23 cellular contexts compared by ENCODE assay signal in the genomic region with DNA sequence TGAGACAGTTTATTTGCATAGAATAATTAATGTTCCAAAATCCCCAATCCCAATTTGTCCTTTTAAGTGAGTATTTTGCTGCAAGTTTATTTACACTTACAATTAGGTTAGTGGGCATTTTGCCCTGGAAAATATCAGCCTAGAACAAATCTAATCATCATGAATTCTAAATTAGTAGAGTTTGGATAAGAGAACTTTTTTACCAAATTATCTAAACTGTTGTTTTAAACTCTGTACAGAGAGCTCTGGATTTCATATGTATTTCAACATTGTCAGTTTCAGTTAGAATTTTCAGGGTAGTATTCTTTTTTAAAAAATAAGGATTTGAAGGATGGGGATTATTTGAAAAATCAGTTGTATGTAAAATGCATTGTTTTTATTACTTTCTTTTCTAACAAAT. TPM values are rescaled to one million over a fixed set of nuclear protein-coding genes. Genes with fewer than 3 reads are reported as not detected.
DNase-seq lines count a peak whose midpoint lies in the region; ATAC-seq and TF ChIP-seq lines count a peak whose summit lies in the region.
"Had no signal": no experiment of that assay in that cellular context is flagged by ENCODE, and none has a peak within 500 bp of the region (broad histone marks: within the 10 kb centered on the region; RNA-seq: fewer than 3 reads in every experiment).

No MANE protein-coding gene starts in this region.

- POLR2A ChIA-PET in SK-N-SH (lab: Yijun Ruan, JAX): no interaction called here

- peak overlapping the region in 1 of 2 experiments; percentile 100; a peak in 2 of 4 replicates for H3K27ac ChIP-seq in SK-N-SH (ENCODE audit: low read depth in 2 of 2, low read length in 1 of 2)
- H3K27ac ChIP-seq in right lobe of liver: no peak overlapping the region
- H3K27ac ChIP-seq: A549; BLaER1 treated with 17β-estradiol and CSF1 and Interleukin-3, amounts not matched to agents 10 nM and 100 nM had no signal

- H3K9me3 ChIP-seq in SK-N-SH: no peaks in the 10 kb centered on the region
- no peaks in the 10 kb centered on the region for H3K9me3 ChIP-seq in right lobe of liver
- H3K9me3 ChIP-seq: A549, BE2C had no signal

- H3K4me1 ChIP-seq in SK-N-SH (ENCODE audit: control insufficient read depth in 1 of 2, insufficient read depth in 2 of 2, low read depth in 1 of 2, low read length in 1 of 2) (peaks cover 33 to 44% of the 10 kb centered on the region in 2 experiments), right lobe of liver (no peaks in the 10 kb centered on the region)

- H3K4me2 ChIP-seq in SK-N-SH: no peak overlapping the region
- H3K4me2 ChIP-seq: A549; BLaER1 treated with 17β-estradiol and CSF1 and Interleukin-3, amounts not matched to agents 10 nM and 100 nM; GM23338 had no signal

- peaks cover 44% of the 10 kb centered on the region for H3K4me1 Mint-ChIP-seq in chondrocyte (ENCODE audit: low read depth)
- H3K4me1 Mint-ChIP-seq in nephron: peaks cover 49% of the 10 kb centered on the region

- H3K4me3 ChIP-seq in SK-N-SH (ENCODE audit: low read depth in 2 of 2, low read length in 1 of 2): no peak overlapping the region
- H3K4me3 ChIP-seq in right lobe of liver: no peak overlapping the region
- H3K4me3 ChIP-seq: A549; BLaER1 treated with 17β-estradiol and CSF1 and Interleukin-3, amounts not matched to agents 10 nM and 100 nM; GM12878; GM23338 had no signal

- H3K9me3 Mint-ChIP-seq in chondrocyte (ENCODE audit: low read depth): no peaks in the 10 kb centered on the region
- H3K9me3 Mint-ChIP-seq in nephron: peaks cover 8% of the 10 kb centered on the region
- H3K9me3 Mint-ChIP-seq: CD14-positive monocyte; CD4-positive, alpha-beta T cell had no signal

- TF ChIP-seq EP300 in SK-N-SH (IDR thresholded peaks at IDR 0.05; ENCODE audit: borderline replicate concordance in 1 of 2, low read depth in 1 of 2, low read length in 1 of 2): peak in 1 of 2 experiments; percentile 81; a peak in 2 of 4 replicates

- peaks cover 20% of the 10 kb centered on the region for H3F3A ChIP-seq in SK-N-SH (replicated peaks; ENCODE audit: insufficient read depth)

- H2AFZ ChIP-seq in SK-N-SH (ENCODE audit: low read depth): no peak overlapping the region
- H2AFZ ChIP-seq: GM23338 had no signal

- TF ChIP-seq RAD21 in SK-N-SH (IDR thresholded peaks at IDR 0.05; ENCODE audit: low read length): no peak

- ATAC-seq in right lobe of liver: no peak
- ATAC-seq in HG02981 (IDR thresholded peaks at IDR 0.05; ENCODE audit: unreplicated experiment): no peak
- ATAC-seq: A549, GM12878, GM23338, HCT116 had no signal

- DNase-seq in SK-N-SH: no peak
- no peak for DNase-seq in chondrocyte (ENCODE audit: low spot score)
- DNase-seq in right lobe of liver: no peak
- no peak for DNase-seq in T-helper 1 cell
- DNase-seq: 8988T; ACHN; AML-193; BE2C; CD4-positive, alpha-beta T cell; CD8-positive, alpha-beta memory T cell; DMS 273 treated with DMSO at 0.1 percent for 48 hours; DMS79; EL; GDM1; H9 had no signal

- H3K79me2 ChIP-seq in SK-N-SH (ENCODE audit: insufficient read depth): no peaks in the 10 kb centered on the region

- H3K27me3 Mint-ChIP-seq in chondrocyte (ENCODE audit: low read depth) (no peaks in the 10 kb centered on the region), nephron (ENCODE audit: low read depth) (peaks cover 4% of the 10 kb centered on the region)

- H3K27ac Mint-ChIP-seq in chondrocyte (ENCODE audit: unreplicated experiment): peak overlapping the region; percentile 38
- H3K27ac Mint-ChIP-seq in nephron: peak overlapping the region in 2 of 3 experiments; percentile 98 to 99
- H3K27ac Mint-ChIP-seq: CD14-positive monocyte; CD4-positive, alpha-beta T cell; CD8-positive, alpha-beta memory T cell; GM23338 had no signal

- H3K27me3 ChIP-seq in SK-N-SH (ENCODE audit: insufficient read depth) (no peaks in the 10 kb centered on the region), right lobe of liver (no peaks in the 10 kb centered on the region)
- H3K27me3 ChIP-seq: BE2C; BLaER1 treated with 17β-estradiol and CSF1 and Interleukin-3, amounts not matched to agents 10 nM and 100 nM had no signal

- no peak overlapping the region for H3K9ac ChIP-seq in SK-N-SH
- H3K9ac ChIP-seq: BLaER1 treated with 17β-estradiol and CSF1 and Interleukin-3, amounts not matched to agents 10 nM and 100 nM had no signal

- TF ChIP-seq CTCF in SK-N-SH (IDR thresholded peaks at IDR 0.05) (no peak), chondrocyte (IDR thresholded peaks at IDR 0.05) (no peak), nephron (IDR thresholded peaks at IDR 0.05; ENCODE audit: unreplicated experiment in 3 of 3) (no peak), right lobe of liver (IDR thresholded peaks at IDR 0.05) (no peak)

- intact Hi-C loops in right lobe of liver (cut with DNase I): no loop called here

- CTCF ChIA-PET in SK-N-SH (lab: Yijun Ruan, JAX): interaction anchor here (1.0 to 1.3 kb wide), 3 partner anchors 12 to 67 kb away, joined by 4 to 6 read pairs (median 4); no protein-coding TSS in a partner anchor

- no peaks in the 10 kb centered on the region for H3K9me2 ChIP-seq in SK-N-SH

- H3K4me3 Mint-ChIP-seq in chondrocyte (ENCODE audit: unreplicated experiment) (no peak overlapping the region), nephron (no peak overlapping the region)
- H3K4me3 Mint-ChIP-seq: CD14-positive monocyte; CD4-positive, alpha-beta T cell; CD8-positive, alpha-beta memory T cell; GM23338; H9 had no signal

- no peaks in the 10 kb centered on the region for H4K20me1 ChIP-seq in SK-N-SH (ENCODE audit: insufficient read depth)
- H4K20me1 ChIP-seq: BLaER1 treated with 17β-estradiol and CSF1 and Interleukin-3, amounts not matched to agents 10 nM and 100 nM had no signal

- H3K36me3 Mint-ChIP-seq in chondrocyte (ENCODE audit: low read depth) (peaks cover 48% of the 10 kb centered on the region), nephron (ENCODE audit: low read depth) (peaks cover 62% of the 10 kb centered on the region)
- H3K36me3 Mint-ChIP-seq: CD14-positive monocyte; CD8-positive, alpha-beta memory T cell had no signal

- TF ChIP-seq POLR2A in right lobe of liver (IDR thresholded peaks at IDR 0.05): no peak

- H3K36me3 ChIP-seq in SK-N-SH (replicated peaks in 1 of 2; ENCODE audit: control insufficient read depth in 1 of 2, insufficient read depth in 2 of 2, low read length in 1 of 2) (peaks cover 4 to 40% of the 10 kb centered on the region in 2 experiments), right lobe of liver (no peaks in the 10 kb centered on the region)
- H3K36me3 ChIP-seq: BE2C had no signal

TF ChIP-seq in SK-N-SH, 30 proteins besides CTCF, POLR2A, EP300 and RAD21:
- no peak for TF ChIP-seq SMC3 (IDR thresholded peaks at IDR 0.05; ENCODE audit: low read depth, low read length)
- TF ChIP-seq TCF12 (IDR thresholded peaks at IDR 0.05): 0 out of 2 replicates have a peak, but pooled peaks have one; percentile 10
- TF ChIP-seq GATA2 (CRISPR knock-in tag; IDR thresholded peaks at IDR 0.05): peak; percentile 27; the same call in 1 of the 2 replicates
- peak; percentile 8 for TF ChIP-seq CHD2 (IDR thresholded peaks at IDR 0.05; ENCODE audit: low read length, partially characterized antibody)
- TF ChIP-seq, protein P1, sequence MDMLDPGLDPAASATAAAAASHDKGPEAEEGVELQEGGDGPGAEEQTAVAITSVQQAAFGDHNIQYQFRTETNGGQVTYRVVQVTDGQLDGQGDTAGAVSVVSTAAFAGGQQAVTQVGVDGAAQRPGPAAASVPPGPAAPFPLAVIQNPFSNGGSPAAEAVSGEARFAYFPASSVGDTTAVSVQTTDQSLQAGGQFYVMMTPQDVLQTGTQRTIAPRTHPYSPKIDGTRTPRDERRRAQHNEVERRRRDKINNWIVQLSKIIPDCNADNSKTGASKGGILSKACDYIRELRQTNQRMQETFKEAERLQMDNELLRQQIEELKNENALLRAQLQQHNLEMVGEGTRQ (IDR thresholded peaks at IDR 0.05; ENCODE audit: borderline replicate concordance, low read depth, low read length): no peak

RNA-seq across cellular contexts. Expression of a gene that starts 27.8 kb away (rescaled TPM):
- polyA plus RNA-seq in SK-N-SH (2012; rRNA removed): not detected in 2 replicates
- polyA plus RNA-seq in SK-N-SH (2012; cell fraction: cytosol; rRNA removed): not detected in 2 replicates
- polyA plus RNA-seq in SK-N-SH (2012; cell fraction: nucleus; rRNA removed): 0.18 TPM in 1 of 2 replicates, not detected in the other
- 0.27 TPM in 1 of 3 replicates, not detected in the others for total RNA-seq in chondrocyte
- total RNA-seq in right lobe of liver: not detected
- total RNA-seq: CD4-positive, alpha-beta T cell; CD8-positive, alpha-beta memory T cell; GM12878; GM23338; H9 had no signal
- polyA plus RNA-seq: A549; CD14-positive monocyte; CD8-positive, alpha-beta memory T cell; GM12878; GM23338 had no signal
